In the genomic region with DNA sequence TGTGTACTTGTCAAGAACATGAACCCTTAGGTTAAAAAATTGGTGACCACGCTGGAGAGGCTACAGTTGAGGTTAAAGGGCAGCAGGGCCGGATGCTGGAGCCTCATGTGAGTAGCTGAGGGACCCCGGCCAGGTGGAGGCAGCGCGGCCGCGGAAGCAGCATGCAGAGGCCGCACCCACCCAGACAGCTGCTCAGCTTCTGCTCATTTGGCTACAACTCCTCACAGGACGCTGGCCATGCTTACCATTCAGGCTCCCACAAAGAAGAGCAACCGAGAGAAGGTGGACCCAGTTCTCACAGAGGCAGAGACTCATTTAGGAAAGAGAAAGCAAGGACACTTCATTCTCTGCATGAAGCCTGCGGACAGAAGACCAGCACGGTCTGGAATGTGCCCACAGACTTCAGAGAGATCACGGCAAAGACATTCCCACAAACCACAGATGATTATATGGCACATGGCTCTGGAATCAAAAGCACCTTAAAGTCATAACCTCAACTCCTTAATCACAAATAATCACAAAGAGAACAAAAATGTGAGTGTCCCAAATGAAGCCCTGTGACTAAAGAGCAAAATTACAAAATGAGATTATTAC, we compare ENCODE assay signal across 11 cellular contexts.
DNase-seq lines count a peak whose midpoint lies in the region; ATAC-seq and TF ChIP-seq lines count a peak whose summit lies in the region.
"Had no signal": no experiment of that assay in that cellular context is flagged by ENCODE, and none has a peak within 500 bp of the region (broad histone marks: within the 10 kb centered on the region; RNA-seq: fewer than 3 reads in every experiment).

No MANE protein-coding gene starts in this region.

- CTCF ChIA-PET in CD4-positive, alpha-beta T cell (lab: Charles Lee) = no interaction called here
- CTCF ChIA-PET in activated naive CD4-positive, alpha-beta T cell treated with anti-CD3 and anti-CD28 coated beads, Interleukin-2, amount 10 ng/mL, durations not matched to agents 7 days and 5 days (lab: Charles Lee) = no interaction called here

- no peak for TF ChIP-seq CTCF in CD4-positive, alpha-beta T cell (IDR thresholded peaks at IDR 0.05)
- TF ChIP-seq CTCF in chondrocyte (IDR thresholded peaks at IDR 0.05) (no peak), transverse colon (IDR thresholded peaks at IDR 0.05) (no peak)

- H3K27me3 ChIP-seq in CD4-positive, alpha-beta T cell (ENCODE audit: control insufficient read depth, insufficient read depth, low read length) = no peaks in the 10 kb centered on the region
- H3K27me3 ChIP-seq in transverse colon = no peaks in the 10 kb centered on the region

- peaks cover 86% of the 10 kb centered on the region for H3K4me1 Mint-ChIP-seq in CD4-positive, alpha-beta T cell (ENCODE audit: low read depth)
- peaks cover 26 to 40% (median 28%) of the 10 kb centered on the region in 3 donors for H3K4me1 Mint-ChIP-seq in IgD-negative memory B cell
- H3K4me1 Mint-ChIP-seq in chondrocyte (ENCODE audit: low read depth) = peaks cover 32% of the 10 kb centered on the region
- H3K4me1 Mint-ChIP-seq in naive thymus-derived CD8-positive, alpha-beta T cell = peaks cover 50 to 76% (median 71%) of the 10 kb centered on the region in 4 donors
- H3K4me1 Mint-ChIP-seq in activated naive CD4-positive, alpha-beta T cell treated with anti-CD3 and anti-CD28 coated beads, Interleukin-2, amount 10 ng/mL, durations not matched to agents 7 days and 5 days = peaks cover 77% of the 10 kb centered on the region

- no peaks in the 10 kb centered on the region for H3K9me3 ChIP-seq in CD4-positive, alpha-beta T cell (ENCODE audit: control insufficient read depth, low read length)
- no peaks in the 10 kb centered on the region for H3K9me3 ChIP-seq in transverse colon

- ATAC-seq in CD4-positive, alpha-beta T cell (ENCODE audit: poor library complexity) = no peak
- no peak for ATAC-seq in naive thymus-derived CD8-positive, alpha-beta T cell
- no peak for ATAC-seq in HG03095 (IDR thresholded peaks at IDR 0.05; ENCODE audit: unreplicated experiment)

- DNase-seq in CD4-positive, alpha-beta T cell = no peak
- no peak for DNase-seq in chondrocyte (ENCODE audit: low spot score)
- DNase-seq in naive thymus-derived CD8-positive, alpha-beta T cell = no peak
- no peak for DNase-seq in RPMI8226
- DNase-seq in transverse colon = no peak
- no peak for DNase-seq in activated naive CD4-positive, alpha-beta T cell treated with anti-CD3 and anti-CD28 coated beads, Interleukin-2, amount 10 ng/mL, durations not matched to agents 7 days and 5 days
- DNase-seq: activated CD8-positive, alpha-beta memory T cell treated with anti-CD3 and anti-CD28 coated beads, Interleukin-2, amount 50 U/mL, for 4 hours; DMS153; NCI-H2029 treated with DMSO at 0.1 percent for 48 hours had no signal

- H3K27ac Mint-ChIP-seq in CD4-positive, alpha-beta T cell = peak overlapping the region; percentile 94
- H3K27ac Mint-ChIP-seq in IgD-negative memory B cell (peak overlapping the region; percentile 5 to 30 (median 11)), chondrocyte (ENCODE audit: unreplicated experiment) (peak overlapping the region; percentile 65)
- peak overlapping the region in 8 of 10 donors; percentile 19 to 94 (median 82) for H3K27ac Mint-ChIP-seq in naive thymus-derived CD8-positive, alpha-beta T cell
- no peak overlapping the region for H3K27ac Mint-ChIP-seq in activated naive CD4-positive, alpha-beta T cell treated with anti-CD3 and anti-CD28 coated beads, Interleukin-2, amount 10 ng/mL, durations not matched to agents 7 days and 5 days

- 70 to 84% methylated on average over 7 to 13 of the region's 13 CpGs for WGBS in transverse colon (ENCODE audit: low coverage in 1 of 2), 2 donors

- intact Hi-C loops in CD4-positive, alpha-beta T cell (cut with DNase I, micrococcal nuclease) = loop anchor here in 1 of 2 experiments (5.0 kb wide), 1 partner anchor 106 kb away; no protein-coding TSS in a partner anchor
- intact Hi-C loops in transverse colon (cut with DNase I; ENCODE audit: low total_unique reads) = no loop called here

- no peak overlapping the region for H3K27ac ChIP-seq in CD4-positive, alpha-beta T cell (ENCODE audit: low read depth, low read length)
- no peak overlapping the region for H3K27ac ChIP-seq in transverse colon

- no peaks in the 10 kb centered on the region for H3K27me3 Mint-ChIP-seq in CD4-positive, alpha-beta T cell
- H3K27me3 Mint-ChIP-seq in IgD-negative memory B cell = no peaks in the 10 kb centered on the region
- no peaks in the 10 kb centered on the region for H3K27me3 Mint-ChIP-seq in chondrocyte (ENCODE audit: low read depth)
- H3K27me3 Mint-ChIP-seq in naive thymus-derived CD8-positive, alpha-beta T cell = no peaks in the 10 kb centered on the region
- H3K27me3 Mint-ChIP-seq in activated naive CD4-positive, alpha-beta T cell treated with anti-CD3 and anti-CD28 coated beads, Interleukin-2, amount 10 ng/mL, durations not matched to agents 7 days and 5 days = no peaks in the 10 kb centered on the region

- no peak for TF ChIP-seq EP300 in transverse colon (IDR thresholded peaks at IDR 0.05; ENCODE audit: low read depth)

- in situ Hi-C loops in transverse colon (cut with MboI; ENCODE audit: low pct_ligation_motif_present in 1 of 4, low pct_unique_long_range_greater_than_20kb in 1 of 4, low sequenced_read_pairs in 3 of 4) = no loop called here

- peaks cover 51% of the 10 kb centered on the region for H3K36me3 Mint-ChIP-seq in CD4-positive, alpha-beta T cell (ENCODE audit: low read depth)
- peaks cover 2% of the 10 kb centered on the region for H3K36me3 Mint-ChIP-seq in IgD-negative memory B cell
- H3K36me3 Mint-ChIP-seq in chondrocyte (ENCODE audit: low read depth) = peaks cover 6% of the 10 kb centered on the region
- H3K36me3 Mint-ChIP-seq in naive thymus-derived CD8-positive, alpha-beta T cell = peaks cover 0 to 7% (median 4%) of the 10 kb centered on the region in 3 donors
- peaks cover 53% of the 10 kb centered on the region for H3K36me3 Mint-ChIP-seq in activated naive CD4-positive, alpha-beta T cell treated with anti-CD3 and anti-CD28 coated beads, Interleukin-2, amount 10 ng/mL, durations not matched to agents 7 days and 5 days

- H3K4me3 Mint-ChIP-seq in CD4-positive, alpha-beta T cell = no peak overlapping the region
- H3K4me3 Mint-ChIP-seq in IgD-negative memory B cell (peak overlapping the region in 1 of 4 donors; percentile 20), chondrocyte (ENCODE audit: unreplicated experiment) (peak overlapping the region; percentile 22)
- H3K4me3 Mint-ChIP-seq in naive thymus-derived CD8-positive, alpha-beta T cell = peak overlapping the region in 1 of 10 donors; percentile 10
- H3K4me3 Mint-ChIP-seq in activated naive CD4-positive, alpha-beta T cell treated with anti-CD3 and anti-CD28 coated beads, Interleukin-2, amount 10 ng/mL, durations not matched to agents 7 days and 5 days = no peak overlapping the region

- no peaks in the 10 kb centered on the region for H3K9me3 Mint-ChIP-seq in CD4-positive, alpha-beta T cell
- H3K9me3 Mint-ChIP-seq in IgD-negative memory B cell (no peaks in the 10 kb centered on the region), chondrocyte (ENCODE audit: low read depth) (no peaks in the 10 kb centered on the region)
- no peaks in the 10 kb centered on the region for H3K9me3 Mint-ChIP-seq in naive thymus-derived CD8-positive, alpha-beta T cell
- no peaks in the 10 kb centered on the region for H3K9me3 Mint-ChIP-seq in activated naive CD4-positive, alpha-beta T cell treated with anti-CD3 and anti-CD28 coated beads, Interleukin-2, amount 10 ng/mL, durations not matched to agents 7 days and 5 days

- H3K36me3 ChIP-seq in transverse colon = no peaks in the 10 kb centered on the region

- no peaks in the 10 kb centered on the region for H3K4me1 ChIP-seq in transverse colon

- TF ChIP-seq POLR2A in transverse colon (IDR thresholded peaks at IDR 0.05) = no peak

- POLR2A ChIA-PET in CD4-positive, alpha-beta T cell (lab: Charles Lee) = no interaction called here
- POLR2A ChIA-PET in naive thymus-derived CD8-positive, alpha-beta T cell (lab: Charles Lee) = no interaction called here

- no peak overlapping the region for H3K4me3 ChIP-seq in transverse colon
